Comparison of ENCODE assay signal across 26 cellular contexts in the genomic region with DNA sequence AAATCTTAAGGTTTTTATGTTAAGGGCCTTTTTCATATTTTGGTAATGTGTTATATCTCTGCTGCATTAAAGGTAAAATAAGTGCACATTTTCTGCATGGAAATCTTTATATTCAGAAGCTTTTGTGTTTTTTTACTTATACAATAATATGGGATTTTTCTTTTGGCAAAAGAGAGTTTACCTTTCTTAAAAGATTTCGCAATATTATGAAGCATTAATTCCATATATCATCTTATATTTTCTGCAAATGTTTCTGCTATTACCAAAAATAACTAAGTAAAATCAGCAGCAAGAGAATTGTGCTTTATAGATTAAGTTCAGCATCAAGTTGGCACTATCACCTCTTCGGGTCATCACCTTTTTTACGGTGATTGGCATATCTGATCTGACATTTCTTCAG.
"Had no signal": no experiment of that assay in that cellular context is flagged by ENCODE, and none has a peak within 500 bp of the region (broad histone marks: within the 10 kb centered on the region; RNA-seq: fewer than 3 reads in every experiment).

No MANE protein-coding gene starts in this region.

- H3K36me3 ChIP-seq: esophagus muscularis mucosa, gastroesophageal sphincter, heart left ventricle, left lung, lower lobe of right lung had no signal

- H3K27ac ChIP-seq: coronary artery, dorsolateral prefrontal cortex, esophagus muscularis mucosa, foreskin keratinocyte, gastroesophageal sphincter, heart left ventricle, hepatocyte, left lung, lower lobe of right lung had no signal

- H3K27me3 Mint-ChIP-seq: naive B cell; naive thymus-derived CD8-positive, alpha-beta T cell had no signal

- FAIRE-seq: colon, endometrium, endothelial cell of umbilical vein, frontal cortex had no signal

- H3K4me3 Mint-ChIP-seq: immature natural killer cell; mesothelial cell of epicardium; naive B cell; naive thymus-derived CD8-positive, alpha-beta T cell had no signal

- H3K79me2 ChIP-seq: hepatocyte had no signal

- H3K27me3 ChIP-seq: esophagus muscularis mucosa, foreskin keratinocyte, gastroesophageal sphincter, heart left ventricle, hepatocyte, left lung had no signal

- H3K4me1 Mint-ChIP-seq: immature natural killer cell; mesothelial cell of epicardium; naive B cell; naive thymus-derived CD8-positive, alpha-beta T cell had no signal

- H3K4me3 ChIP-seq: coronary artery, dorsolateral prefrontal cortex, esophagus muscularis mucosa, gastroesophageal sphincter, heart left ventricle, hepatocyte, left lung, lower lobe of right lung, mucosa of descending colon had no signal

- H3K4me2 ChIP-seq: hepatocyte had no signal

- H2AFZ ChIP-seq: hepatocyte had no signal

- H3K9me3 ChIP-seq: esophagus muscularis mucosa, gastroesophageal sphincter, left lung, lower lobe of right lung had no signal

- H3K9me3 Mint-ChIP-seq: mesothelial cell of epicardium had no signal

- ATAC-seq: foreskin keratinocyte; gastroesophageal sphincter; heart left ventricle; left cardiac atrium; left lung; left ventricle myocardium superior; lower lobe of right lung; mucosa of descending colon; naive thymus-derived CD8-positive, alpha-beta T cell had no signal

- H3K4me1 ChIP-seq: esophagus muscularis mucosa, foreskin keratinocyte, gastroesophageal sphincter, heart left ventricle, left lung, lower lobe of right lung had no signal

- H3K36me3 Mint-ChIP-seq: mesothelial cell of epicardium; naive B cell; naive thymus-derived CD8-positive, alpha-beta T cell had no signal

- H3K27ac Mint-ChIP-seq: immature natural killer cell; mesothelial cell of epicardium; naive thymus-derived CD8-positive, alpha-beta T cell had no signal

- DNase-seq: dermis blood vessel endothelial cell; dorsolateral prefrontal cortex; effector CD4-positive, alpha-beta T cell; effector memory CD4-positive, alpha-beta T cell; foreskin keratinocyte; heart left ventricle; hypothalamus; immature natural killer cell; islet precursor cell; left cardiac atrium; left lung; left ventricle myocardium superior; lower lobe of right lung; mesenchymal stem cell; mucosa of descending colon; naive B cell; naive thymus-derived CD8-positive, alpha-beta T cell had no signal
